Comparison of ENCODE assay signal across 26 cellular contexts in genomic region chr9:80557256-80557655, GRCh38.
"Had no signal": no experiment of that assay in that cellular context is flagged by ENCODE, and none has a peak within 500 bp of the region (broad histone marks: within the 10 kb centered on the region; RNA-seq: fewer than 3 reads in every experiment).

No MANE protein-coding gene starts in this region.

- H3K4me3 ChIP-seq: K562, SJCRH30 had no signal

- H3K4me2 ChIP-seq: KMS-11 had no signal

- H3K27me3 ChIP-seq: SJCRH30 had no signal

- FAIRE-seq: HTR-8/SVneo, K562 had no signal

- H3K27ac ChIP-seq: HL-60, KMS-11, RWPE1, SJCRH30 had no signal

- DNase-seq: Kasumi-1, MV-4-11, NCI-H1048, NCI-H1105 treated with DMSO at 0.1 percent for 48 hours, NCI-H1417 treated with DMSO at 0.1 percent for 48 hours, NCI-H146, NCI-H1694 treated with DMSO at 0.1 percent for 48 hours, NCI-H1930, NCI-H2081, NCI-H2107, NCI-H2227 treated with DMSO at 0.1 percent for 48 hours, NCI-H524, NCI-H526 treated with DMSO at 0.1 percent for 48 hours, NCI-H748 treated with DMSO at 0.1 percent for 48 hours, SHP77 treated with DMSO at 0.1 percent for 48 hours, SJCRH30, T-helper 1 cell had no signal

- ATAC-seq: K562, Panc1, Right ventricle myocardium inferior, SK-N-SH treated with all-trans-retinoic acid at 6 μM for 48 hours had no signal

- H3K9me3 ChIP-seq: SJCRH30 had no signal

- H3K9ac ChIP-seq: KMS-11 had no signal

- H3K36me3 ChIP-seq: SJCRH30 had no signal

- H3K27me3 Mint-ChIP-seq: IgD-negative memory B cell had no signal

- H3K4me3 Mint-ChIP-seq: IgD-negative memory B cell had no signal
